ENCODE assay signal across 18 cellular contexts in the genomic region with DNA sequence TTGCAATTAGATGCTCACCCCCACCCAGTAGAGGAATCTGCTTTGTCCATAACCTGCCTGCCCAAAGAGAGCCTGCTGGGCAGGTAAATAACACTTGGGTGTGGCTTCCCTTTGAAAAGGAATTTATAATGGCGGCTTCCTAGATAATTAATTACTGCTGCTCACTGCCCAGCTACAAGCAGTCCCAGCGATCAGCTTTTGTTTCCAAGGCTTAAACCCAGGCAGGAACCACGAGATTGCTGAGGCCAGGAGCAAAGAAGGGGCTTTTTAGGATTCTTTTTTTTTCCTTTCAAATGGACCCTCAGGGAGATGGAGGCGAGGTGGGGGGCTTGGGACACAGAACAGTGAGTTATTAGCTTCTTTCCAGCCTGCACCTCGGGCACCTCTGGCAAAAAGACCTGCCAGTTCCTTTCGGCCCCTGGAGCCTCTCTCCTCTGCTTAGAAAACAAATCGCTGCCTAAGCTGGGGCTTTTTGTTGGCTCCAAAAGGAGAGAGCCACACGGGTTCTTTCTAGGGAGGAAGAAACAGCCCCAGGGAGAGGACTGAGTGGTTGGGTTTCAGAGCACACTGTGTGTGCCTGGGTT.
DNase-seq lines count a peak whose midpoint lies in the region; FAIRE-seq and TF ChIP-seq lines count a peak whose summit lies in the region.
"Had no signal": no experiment of that assay in that cellular context is flagged by ENCODE, and none has a peak within 500 bp of the region (broad histone marks: within the 10 kb centered on the region; RNA-seq: fewer than 3 reads in every experiment).

No MANE protein-coding gene starts in this region.

- H3K36me3 Mint-ChIP-seq in nephron (ENCODE audit: low read depth) = peaks cover 10% of the 10 kb centered on the region

- no peak for FAIRE-seq in D721Med (lab: Jason Lieb, UNC)

- H3K27ac ChIP-seq in esophagus muscularis mucosa (replicated peaks in 1 of 4) = peak overlapping the region; percentile 81 to 88 (median 82)
- H3K27ac ChIP-seq in SJCRH30 = no peak overlapping the region
- H3K27ac ChIP-seq: left lung, VCaP had no signal

- H3K4me3 Mint-ChIP-seq in nephron = peak overlapping the region in 1 of 3 experiments; percentile 43
- H3K4me3 Mint-ChIP-seq: stimulated activated naive CD8-positive, alpha-beta T cell treated with anti-CD3 and anti-CD28 coated beads, Interleukin-15, amount 100 ng/mL, for 72 hours had no signal

- no peak for TF ChIP-seq POLR2A in esophagus muscularis mucosa (IDR thresholded peaks at IDR 0.05; ENCODE audit: low read depth)

- no peaks in the 10 kb centered on the region for H3K27me3 Mint-ChIP-seq in nephron (ENCODE audit: low read depth)

- H3K4me1 ChIP-seq in esophagus muscularis mucosa (peaks cover 35 to 50% (median 48%) of the 10 kb centered on the region in 4 donors), SJCRH30 (peaks cover 12% of the 10 kb centered on the region)

- H3K27ac Mint-ChIP-seq in nephron = peak overlapping the region; percentile 97 to 100 (median 99)
- H3K27ac Mint-ChIP-seq: stimulated activated naive CD8-positive, alpha-beta T cell treated with anti-CD3 and anti-CD28 coated beads, Interleukin-15, amount 100 ng/mL, for 72 hours had no signal

- peaks cover 10% of the 10 kb centered on the region for H3K9me3 Mint-ChIP-seq in nephron

- peaks cover 43% of the 10 kb centered on the region for H3K4me1 Mint-ChIP-seq in nephron
- H3K4me1 Mint-ChIP-seq: stimulated activated naive CD8-positive, alpha-beta T cell treated with anti-CD3 and anti-CD28 coated beads, Interleukin-15, amount 100 ng/mL, for 72 hours had no signal

- H3K9me3 ChIP-seq in esophagus muscularis mucosa (no peaks in the 10 kb centered on the region), SJCRH30 (replicated peaks) (no peaks in the 10 kb centered on the region; the same call in 1 of the 2 replicates)
- H3K9me3 ChIP-seq: left lung had no signal

- no peaks in the 10 kb centered on the region for H3K27me3 ChIP-seq in esophagus muscularis mucosa
- no peaks in the 10 kb centered on the region for H3K27me3 ChIP-seq in SJCRH30
- H3K27me3 ChIP-seq: left lung had no signal

- TF ChIP-seq CTCF in esophagus muscularis mucosa (IDR thresholded peaks at IDR 0.05) (no peak), nephron (IDR thresholded peaks at IDR 0.05; ENCODE audit: unreplicated experiment in 3 of 3) (no peak), foreskin fibroblast (IDR thresholded peaks at IDR 0.05; ENCODE audit: low read depth, low read length) (no peak), D721Med (IDR thresholded peaks at IDR 0.05; ENCODE audit: insufficient read depth, missing control alignments) (no peak)

- DNase-seq in COR-L47 (lab: John Stamatoyannopoulos, UW) (peak; percentile 42), LoVo (ENCODE audit: low spot score) (peak; percentile 51), esophagus muscularis mucosa (ENCODE audit: extremely low spot score) (no peak), foreskin fibroblast (no peak), D721Med (ENCODE audit: insufficient read length, low spot score) (no peak), SJCRH30 (no peak)
- no peak for DNase-seq in effector CD8-positive, alpha-beta T cell (lab: John Stamatoyannopoulos, UW)
- DNase-seq: activated CD8-positive, alpha-beta memory T cell treated with anti-CD3 and anti-CD28 coated beads, Interleukin-2, amount 50 U/mL, for 4 hours; AML-193; cortex of kidney; foreskin melanocyte; left lung; NCI-H1105; NCI-H526 treated with DMSO at 0.1 percent for 48 hours; posterior cingulate gyrus; stimulated activated naive CD8-positive, alpha-beta T cell treated with anti-CD3 and anti-CD28 coated beads, Interleukin-15, amount 100 ng/mL, for 72 hours had no signal

- WGBS in esophagus muscularis mucosa = 36% methylated on average over 7 of the region's 8 CpGs

- intact Hi-C loops in esophagus muscularis mucosa (cut with DNase I) = no loop called here

- H3K4me3 ChIP-seq in esophagus muscularis mucosa (peak overlapping the region in 1 of 4 donors; percentile 3), foreskin fibroblast (ENCODE audit: low read depth in 1 of 2, low read length in 2 of 2) (no peak overlapping the region), SJCRH30 (no peak overlapping the region)
- H3K4me3 ChIP-seq: left lung had no signal

- H3K36me3 ChIP-seq in esophagus muscularis mucosa (no peaks in the 10 kb centered on the region), SJCRH30 (no peaks in the 10 kb centered on the region)
- H3K36me3 ChIP-seq: left lung had no signal

- TF ChIP-seq EP300 in esophagus muscularis mucosa (IDR thresholded peaks at IDR 0.05) = no peak

Comparison
In these comparisons a context has a peak if more than half of its experiments do, and no peak if none do; other contexts are left out.
1. DNase-seq: peak in COR-L47 (single experiment) and LoVo (single experiment); none in esophagus muscularis mucosa (single experiment), foreskin fibroblast (0 of 2), D721Med (single experiment), SJCRH30 (0 of 2) and effector CD8-positive, alpha-beta T cell (single experiment).